17 cellular contexts compared by ENCODE assay signal in genomic region chr11:74141908-74142307, GRCh38. TPM values are rescaled to one million over a fixed set of nuclear protein-coding genes. Genes with fewer than 3 reads are reported as not detected.
DNase-seq lines count a peak whose midpoint lies in the region; ATAC-seq and TF ChIP-seq lines count a peak whose summit lies in the region.
"Had no signal": no experiment of that assay in that cellular context is flagged by ENCODE, and none has a peak within 500 bp of the region (broad histone marks: within the 10 kb centered on the region; RNA-seq: fewer than 3 reads in every experiment).

No MANE protein-coding gene starts in this region.

- ATAC-seq in PC-3 (no peak), HG03025 (IDR thresholded peaks at IDR 0.05; ENCODE audit: low FRiP score, unreplicated experiment) (no peak)
- ATAC-seq: CD8-positive, alpha-beta T cell had no signal

- H3K27ac ChIP-seq in PC-3 (ENCODE audit: low read length) (peak overlapping the region; percentile 26; the same call in 1 of the 2 replicates), breast epithelium (peak overlapping the region; percentile 11 to 76)
- H3K27ac ChIP-seq: KMS-11 had no signal

- H3K9ac ChIP-seq in PC-3 (ENCODE audit: low read length), result no peak overlapping the region
- H3K9ac ChIP-seq: KMS-11 had no signal

- TF ChIP-seq CTCF in PC-3 (conservative IDR thresholded peaks at IDR 0.05; ENCODE audit: low read depth, low read length) (no peak), breast epithelium (IDR thresholded peaks at IDR 0.05) (no peak), mesothelial cell of epicardium (IDR thresholded peaks at IDR 0.05; ENCODE audit: unreplicated experiment) (no peak)

- 0 out of 2 replicates have a peak, but pooled peaks cover 10% of the 10 kb centered on the region for H3K79me2 ChIP-seq in PC-3 (ENCODE audit: low read length)

- CTCF ChIA-PET in PC-3 (lab: Charles Lee), result no interaction called here

- no peak for DNase-seq in PC-3
- no peak for DNase-seq in breast epithelium (ENCODE audit: low spot score in 2 of 2)
- DNase-seq in mesothelial cell of epicardium (ENCODE audit: low spot score in 2 of 2, unreplicated experiment in 2 of 2), result no peak
- no peak for DNase-seq in kidney glomerular epithelial cell (lab: John Stamatoyannopoulos, UW)
- no peak for DNase-seq in DMS153 treated with DMSO at 0.1 percent for 48 hours (lab: John Stamatoyannopoulos, UW; ENCODE audit: unreplicated experiment)
- no peak for DNase-seq in putamen (ENCODE audit: low spot score)
- DNase-seq: BE2C; CD8-positive, alpha-beta T cell; DMS79 treated with DMSO at 0.1 percent for 48 hours; NCI-H1105; NCI-H1694; NCI-H2107; NCI-H2227 treated with DMSO at 0.1 percent for 48 hours; NCI-H524; SIG-M5 had no signal

- H4K20me1 ChIP-seq in PC-3 (ENCODE audit: low read length), result no peaks in the 10 kb centered on the region

- H3K9me2 ChIP-seq in PC-3 (replicated peaks; ENCODE audit: low read length), result no peaks in the 10 kb centered on the region

- H3K27ac Mint-ChIP-seq in mesothelial cell of epicardium, result peak overlapping the region; percentile 83
- H3K27ac Mint-ChIP-seq: CD8-positive, alpha-beta T cell had no signal

- no peaks in the 10 kb centered on the region for H3K9me3 ChIP-seq in PC-3 (ENCODE audit: low read length)
- no peaks in the 10 kb centered on the region for H3K9me3 ChIP-seq in breast epithelium
- H3K9me3 ChIP-seq: BE2C had no signal

- H3K27me3 Mint-ChIP-seq in mesothelial cell of epicardium (ENCODE audit: low read depth), result no peaks in the 10 kb centered on the region

- peak overlapping the region; percentile 3; the same call in 1 of the 2 replicates for H3K4me2 ChIP-seq in PC-3 (ENCODE audit: low read length)
- H3K4me2 ChIP-seq: KMS-11 had no signal

- H3K4me1 Mint-ChIP-seq in mesothelial cell of epicardium, result peaks cover 47% of the 10 kb centered on the region

- H3F3A ChIP-seq in PC-3 (ENCODE audit: low read length, unreplicated experiment), result peaks cover 12% of the 10 kb centered on the region

- peaks cover 11% of the 10 kb centered on the region for H3K9me3 Mint-ChIP-seq in mesothelial cell of epicardium
- H3K9me3 Mint-ChIP-seq: CD8-positive, alpha-beta T cell had no signal

- H3K4me3 Mint-ChIP-seq in mesothelial cell of epicardium, result no peak overlapping the region
- H3K4me3 Mint-ChIP-seq: CD8-positive, alpha-beta T cell had no signal

- H3K4me3 ChIP-seq in PC-3 (ENCODE audit: low read length) (no peak overlapping the region), breast epithelium (no peak overlapping the region)

- intact Hi-C loops in PC-3 (cut with micrococcal nuclease), result no loop called here
- intact Hi-C loops in breast epithelium (cut with DNase I; ENCODE audit: low total_unique reads), result no loop called here

- POLR2A ChIA-PET in PC-3 (lab: Charles Lee; ENCODE audit: unreplicated experiment), result no interaction called here

- peaks cover 49% of the 10 kb centered on the region for H3K4me1 ChIP-seq in PC-3 (ENCODE audit: insufficient read depth, low read length)
- H3K4me1 ChIP-seq in breast epithelium, result peaks cover 0 to 7% of the 10 kb centered on the region in 2 donors
- H3K4me1 ChIP-seq: BE2C had no signal

- no peaks in the 10 kb centered on the region for H3K27me3 ChIP-seq in PC-3 (ENCODE audit: low read length)
- no peaks in the 10 kb centered on the region for H3K27me3 ChIP-seq in breast epithelium
- H3K27me3 ChIP-seq: BE2C had no signal

- peaks cover 9% of the 10 kb centered on the region for H3K36me3 Mint-ChIP-seq in mesothelial cell of epicardium

- H3K36me3 ChIP-seq in PC-3 (ENCODE audit: low read depth, low read length) (0 out of 2 replicates have a peak, but pooled peaks cover 3% of the 10 kb centered on the region), breast epithelium (no peaks in the 10 kb centered on the region)

- no TSS peak for BruUV-seq in PC-3 (replicated peaks; lab: Mats Ljungman, UMichigan)

- no peak overlapping the region for H2AFZ ChIP-seq in PC-3 (ENCODE audit: low read length)

- no peak for TF ChIP-seq POLR2A in breast epithelium (IDR thresholded peaks at IDR 0.05)

RNA-seq across cellular contexts. Expression of gene C2CD3, which starts 28.9 kb away (rescaled TPM):
- total RNA-seq in PC-3 (2014; rRNA removed) (27.3 and 32.6 TPM in 2 replicates), breast epithelium (10 to 100 TPM; 17.4 to 44.5 (median 37.4) TPM), mesothelial cell of epicardium (32.5 to 34.8 TPM (median 33.0 TPM) in 3 replicates)

RNA-seq across cellular contexts. Expression of gene PPME1, which starts 29.2 kb away (rescaled TPM):
- total RNA-seq in PC-3 (2014; rRNA removed), result 48.4 and 66.2 TPM in 2 replicates
- 10 to 100 TPM; 16.8 to 27.7 (median 25.2) TPM for total RNA-seq in breast epithelium
- total RNA-seq in mesothelial cell of epicardium, result 50.6 to 52.8 TPM (median 51.6 TPM) in 3 replicates
